ENCODE assay signal across 14 cellular contexts in the genomic region with DNA sequence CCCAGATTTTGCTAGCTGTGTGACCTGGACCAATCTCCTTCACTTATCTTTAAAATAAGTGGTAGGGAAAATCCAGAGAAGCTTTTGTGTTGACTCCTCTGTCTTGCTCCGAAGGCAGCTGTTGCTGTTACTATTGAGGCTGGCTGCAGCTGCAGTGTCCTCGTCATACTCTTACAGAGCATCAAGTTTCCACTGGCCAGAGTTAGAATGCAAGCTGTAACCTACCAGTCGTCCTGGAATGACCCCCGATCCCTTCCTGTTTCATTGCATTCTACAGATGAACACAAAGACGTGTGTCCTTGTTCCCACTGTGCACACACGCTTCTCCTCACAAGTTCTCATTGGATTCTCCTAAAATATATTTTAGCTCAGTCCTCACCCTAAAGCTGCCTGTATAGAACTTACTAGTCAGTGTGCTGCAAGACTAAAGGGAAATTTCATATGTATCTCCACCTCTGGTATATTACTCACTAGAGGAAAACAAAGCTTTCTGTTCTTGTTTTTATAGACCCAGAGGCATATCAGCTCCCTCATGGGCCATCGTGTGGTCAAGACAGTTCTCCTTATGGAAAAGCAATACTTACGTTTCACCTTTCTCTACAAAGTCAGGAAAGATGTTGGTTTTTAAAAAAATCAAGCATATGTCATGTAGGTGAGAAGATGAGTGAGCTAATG.
DNase-seq lines count a peak whose midpoint lies in the region; ATAC-seq and TF ChIP-seq lines count a peak whose summit lies in the region.
"Had no signal": no experiment of that assay in that cellular context is flagged by ENCODE, and none has a peak within 500 bp of the region (broad histone marks: within the 10 kb centered on the region; RNA-seq: fewer than 3 reads in every experiment).

No MANE protein-coding gene starts in this region.

- no peaks in the 10 kb centered on the region for H3K27me3 Mint-ChIP-seq in activated naive CD8-positive, alpha-beta T cell treated with anti-CD3 and anti-CD28 coated beads, Interleukin-2, amount 50 U/mL, for 24 hours
- H3K27me3 Mint-ChIP-seq: brain had no signal

- no peaks in the 10 kb centered on the region for H3K27me3 ChIP-seq in brain microvascular endothelial cell (replicated peaks)
- no peaks in the 10 kb centered on the region for H3K27me3 ChIP-seq in skeletal muscle tissue (ENCODE audit: control insufficient read depth in 3 of 3, insufficient read depth in 3 of 3, low read length in 3 of 3)

- in situ Hi-C loops in brain microvascular endothelial cell (cut with HindIII; ENCODE audit: low pct_ligation_motif_present, low sequenced_read_pairs), result no loop called here
- in situ Hi-C loops in ACHN (cut with HindIII; ENCODE audit: low pct_ligation_motif_present, low pct_unique_long_range_greater_than_20kb, low sequenced_read_pairs), result no loop called here

- H3K4me1 Mint-ChIP-seq in activated naive CD8-positive, alpha-beta T cell treated with anti-CD3 and anti-CD28 coated beads, Interleukin-2, amount 50 U/mL, for 24 hours, result no peaks in the 10 kb centered on the region

- H3K9ac ChIP-seq in skeletal muscle tissue (ENCODE audit: low read depth in 1 of 3, low read length in 3 of 3), result no peak overlapping the region

- no peak overlapping the region for H3K4me3 ChIP-seq in brain microvascular endothelial cell (ENCODE audit: low read depth, low read length)
- H3K4me3 ChIP-seq in skeletal muscle tissue (ENCODE audit: low read length in 3 of 3), result peak overlapping the region in 1 of 3 donors; percentile 8

- H3K27ac Mint-ChIP-seq in activated naive CD8-positive, alpha-beta T cell treated with anti-CD3 and anti-CD28 coated beads, Interleukin-2, amount 50 U/mL, for 24 hours, result no peak overlapping the region
- H3K27ac Mint-ChIP-seq: activated T-helper 2 cell treated with anti-CD3 and anti-CD28 coated beads, Interferon-gamma antibody, Interleukin-2, Interleukin-4, amounts not matched to agents 10 μg/mL and 5 μg/mL and 100 μg/mL, durations not matched to agents 14 hours and 24 hours and 36 hours had no signal

- H3K27ac ChIP-seq in brain microvascular endothelial cell, result peak overlapping the region; percentile 11
- peak overlapping the region; percentile 7 for H3K27ac ChIP-seq in skeletal muscle tissue (ENCODE audit: low read depth, low read length)

- ATAC-seq in activated naive CD8-positive, alpha-beta T cell treated with anti-CD3 and anti-CD28 coated beads, Interleukin-2, amount 50 U/mL, for 24 hours, result no peak
- ATAC-seq: PC-3 had no signal

- H3K9me3 ChIP-seq in skeletal muscle tissue (ENCODE audit: control insufficient read depth in 3 of 3, low read length in 3 of 3), result no peaks in the 10 kb centered on the region

- H3K4me3 Mint-ChIP-seq in activated naive CD8-positive, alpha-beta T cell treated with anti-CD3 and anti-CD28 coated beads, Interleukin-2, amount 50 U/mL, for 24 hours, result no peak overlapping the region
- H3K4me3 Mint-ChIP-seq: brain had no signal

- no peaks in the 10 kb centered on the region for H3K36me3 ChIP-seq in brain microvascular endothelial cell (replicated peaks)
- no peaks in the 10 kb centered on the region for H3K36me3 ChIP-seq in skeletal muscle tissue (ENCODE audit: control insufficient read depth in 3 of 3, insufficient read depth in 3 of 3, low read length in 3 of 3)

- no peaks in the 10 kb centered on the region for H3K9me3 Mint-ChIP-seq in activated naive CD8-positive, alpha-beta T cell treated with anti-CD3 and anti-CD28 coated beads, Interleukin-2, amount 50 U/mL, for 24 hours
- H3K9me3 Mint-ChIP-seq: activated T-helper 2 cell treated with anti-CD3 and anti-CD28 coated beads, Interferon-gamma antibody, Interleukin-2, Interleukin-4, amounts not matched to agents 10 μg/mL and 5 μg/mL and 100 μg/mL, durations not matched to agents 14 hours and 24 hours and 36 hours had no signal

- no peaks in the 10 kb centered on the region for H3K36me3 Mint-ChIP-seq in activated naive CD8-positive, alpha-beta T cell treated with anti-CD3 and anti-CD28 coated beads, Interleukin-2, amount 50 U/mL, for 24 hours (ENCODE audit: low read depth)
- H3K36me3 Mint-ChIP-seq: brain had no signal

- no peak for TF ChIP-seq CTCF in brain microvascular endothelial cell (IDR thresholded peaks at IDR 0.05; ENCODE audit: low read depth, low read length, missing control alignments)

- peaks cover 6 to 17% (median 11%) of the 10 kb centered on the region in 3 donors for H3K4me1 ChIP-seq in skeletal muscle tissue (ENCODE audit: control insufficient read depth in 3 of 3, insufficient read depth in 3 of 3, low read length in 3 of 3)

- peak; percentile 7 for DNase-seq in M059J (ENCODE audit: low read depth)
- peak; percentile 86 for DNase-seq in brain microvascular endothelial cell
- DNase-seq in iPS-NIHi11 (ENCODE audit: low spot score), result peak; percentile 4
- no peak for DNase-seq in kidney tubule cell (ENCODE audit: low spot score)
- DNase-seq in ACHN, result no peak
- DNase-seq in activated naive CD8-positive, alpha-beta T cell treated with anti-CD3 and anti-CD28 coated beads, Interleukin-2, amount 50 U/mL, for 24 hours, result no peak
- DNase-seq: Kasumi-1, midbrain, NCI-H2171 treated with DMSO at 0.1 percent for 48 hours, PC-3, T-helper 2 cell had no signal

Comparison
In these comparisons a context has a peak if more than half of its experiments do, and no peak if none do; other contexts are left out.
1. DNase-seq: peak in M059J (single experiment), brain microvascular endothelial cell (single experiment) and iPS-NIHi11 (single experiment); none in kidney tubule cell (single experiment), ACHN (single experiment) and activated naive CD8-positive, alpha-beta T cell treated with anti-CD3 and anti-CD28 coated beads, Interleukin-2, amount 50 U/mL, for 24 hours (single experiment).